In the genomic region with DNA sequence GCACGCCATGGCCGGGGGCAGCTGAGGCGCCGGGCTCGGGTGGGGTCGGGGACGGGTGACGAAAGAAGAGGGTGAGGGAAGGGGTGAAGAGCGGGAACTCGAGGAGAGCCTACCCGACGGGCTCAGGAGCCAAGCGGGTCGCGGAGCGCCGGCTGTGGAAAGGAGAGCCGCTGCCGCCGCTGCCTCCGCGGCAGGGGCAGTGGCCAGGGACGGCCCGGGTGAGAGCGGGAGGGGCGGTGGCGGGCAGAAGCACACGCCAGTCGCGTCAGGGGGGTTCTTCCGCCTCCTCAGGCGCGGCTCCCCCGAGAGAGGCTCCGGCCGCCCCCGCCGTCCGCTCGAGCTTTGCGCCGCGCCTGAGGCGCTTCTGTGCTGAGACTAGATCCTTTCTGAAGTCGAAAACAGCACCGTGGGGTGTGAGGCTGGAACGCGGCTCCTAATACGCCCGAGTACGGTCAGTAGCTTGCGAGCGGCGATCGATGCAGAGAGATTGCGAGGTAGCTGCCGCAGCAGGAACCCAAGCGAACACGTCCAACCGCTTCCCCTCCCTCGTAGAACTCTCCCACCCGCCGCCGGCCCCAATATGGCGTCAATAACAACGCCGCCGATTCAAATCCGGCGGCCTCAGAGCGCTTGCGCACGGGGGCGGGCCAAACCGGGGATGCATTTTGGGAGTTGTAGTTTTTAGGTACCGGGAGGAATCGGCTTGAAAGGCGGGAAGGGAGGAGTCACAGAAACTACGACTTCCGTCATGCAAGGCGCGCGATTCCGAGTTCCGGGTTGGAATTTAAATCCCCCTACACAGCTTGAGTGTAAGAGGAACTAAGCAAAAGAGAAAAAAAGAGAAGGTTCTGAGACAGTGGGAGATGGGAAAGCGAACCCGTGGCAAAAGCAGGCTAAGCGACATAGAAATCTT, we compare ENCODE assay signal across 1 cellular context.
TF ChIP-seq lines count a peak whose summit lies in the region.

A gene (minus strand): TSS at position 558 of the 913 bp plus-strand sequence. CDS start 549 bp downstream, at position 9.

TF ChIP-seq in K562, 482 proteins besides CTCF, POLR2A, EP300 and RAD21 (continued from another document):
- TF ChIP-seq EWSR1 (IDR thresholded peaks at IDR 0.05; ENCODE audit: borderline replicate concordance, low read depth, partially characterized antibody): no peak
- no peak for TF ChIP-seq IRF2 (CRISPR knock-in tag; IDR thresholded peaks at IDR 0.05)
- no peak for TF ChIP-seq ETV6 (IDR thresholded peaks at IDR 0.05; ENCODE audit: borderline replicate concordance in 1 of 2, low read depth in 2 of 2, low read length in 1 of 2)
- no peak for TF ChIP-seq ETV6 (CRISPR knock-in tag; IDR thresholded peaks at IDR 0.05; ENCODE audit: borderline replicate concordance)
- TF ChIP-seq CCNT2 (IDR thresholded peaks at IDR 0.05; ENCODE audit: borderline replicate concordance, extremely low read depth, insufficient read length, low read depth, low read length): no peak
- TF ChIP-seq, protein P1, sequence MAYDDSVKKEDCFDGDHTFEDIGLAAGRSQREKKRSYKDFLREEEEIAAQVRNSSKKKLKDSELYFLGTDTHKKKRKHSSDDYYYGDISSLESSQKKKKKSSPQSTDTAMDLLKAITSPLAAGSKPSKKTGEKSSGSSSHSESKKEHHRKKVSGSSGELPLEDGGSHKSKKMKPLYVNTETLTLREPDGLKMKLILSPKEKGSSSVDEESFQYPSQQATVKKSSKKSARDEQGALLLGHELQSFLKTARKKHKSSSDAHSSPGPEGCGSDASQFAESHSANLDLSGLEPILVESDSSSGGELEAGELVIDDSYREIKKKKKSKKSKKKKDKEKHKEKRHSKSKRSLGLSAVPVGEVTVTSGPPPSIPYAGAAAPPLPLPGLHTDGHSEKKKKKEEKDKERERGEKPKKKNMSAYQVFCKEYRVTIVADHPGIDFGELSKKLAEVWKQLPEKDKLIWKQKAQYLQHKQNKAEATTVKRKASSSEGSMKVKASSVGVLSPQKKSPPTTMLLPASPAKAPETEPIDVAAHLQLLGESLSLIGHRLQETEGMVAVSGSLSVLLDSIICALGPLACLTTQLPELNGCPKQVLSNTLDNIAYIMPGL (CRISPR knock-in tag; IDR thresholded peaks at IDR 0.05): no peak; the same call in 1 of the 2 replicates
- TF ChIP-seq, protein P2, sequence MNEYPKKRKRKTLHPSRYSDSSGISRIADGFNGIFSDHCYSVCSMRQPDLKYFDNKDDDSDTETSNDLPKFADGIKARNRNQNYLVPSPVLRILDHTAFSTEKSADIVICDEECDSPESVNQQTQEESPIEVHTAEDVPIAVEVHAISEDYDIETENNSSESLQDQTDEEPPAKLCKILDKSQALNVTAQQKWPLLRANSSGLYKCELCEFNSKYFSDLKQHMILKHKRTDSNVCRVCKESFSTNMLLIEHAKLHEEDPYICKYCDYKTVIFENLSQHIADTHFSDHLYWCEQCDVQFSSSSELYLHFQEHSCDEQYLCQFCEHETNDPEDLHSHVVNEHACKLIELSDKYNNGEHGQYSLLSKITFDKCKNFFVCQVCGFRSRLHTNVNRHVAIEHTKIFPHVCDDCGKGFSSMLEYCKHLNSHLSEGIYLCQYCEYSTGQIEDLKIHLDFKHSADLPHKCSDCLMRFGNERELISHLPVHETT (CRISPR knock-in tag; conservative IDR thresholded peaks at IDR 0.05 in 1 of 2, IDR thresholded peaks at IDR 0.05 in 1 of 2): no peak
